ENCODE assay signal across 1 cellular context in genomic region chr12:29893002-29893401, GRCh38.
TF ChIP-seq lines count a peak whose summit lies in the region.

No MANE protein-coding gene starts in this region.

TF ChIP-seq in K562, 482 proteins besides CTCF, POLR2A, EP300 and RAD21 (continued from another document):
- no peak for TF ChIP-seq E2F6 (IDR thresholded peaks at IDR 0.05; ENCODE audit: borderline replicate concordance in 1 of 2, extremely low read depth in 1 of 2, insufficient read depth in 1 of 2, insufficient read length in 1 of 2, low read depth in 1 of 2, low read length in 1 of 2, poor library complexity in 1 of 2, severe bottlenecking in 1 of 2)
- peak; percentile 18; the same call in 1 of the 2 replicates for TF ChIP-seq C11orf30 (IDR thresholded peaks at IDR 0.05; ENCODE audit: low read depth)
- no peak for TF ChIP-seq RBM25 (IDR thresholded peaks at IDR 0.05; ENCODE audit: low read depth, low read length, severe bottlenecking)
- no peak for TF ChIP-seq KAT7 (CRISPR knock-in tag; IDR thresholded peaks at IDR 0.05; ENCODE audit: borderline replicate concordance)
- peak; percentile 36; the same call in 1 of the 2 replicates for TF ChIP-seq ZNF316 (IDR thresholded peaks at IDR 0.05)
